Comparison of ENCODE assay signal across 8 cellular contexts in the genomic region with DNA sequence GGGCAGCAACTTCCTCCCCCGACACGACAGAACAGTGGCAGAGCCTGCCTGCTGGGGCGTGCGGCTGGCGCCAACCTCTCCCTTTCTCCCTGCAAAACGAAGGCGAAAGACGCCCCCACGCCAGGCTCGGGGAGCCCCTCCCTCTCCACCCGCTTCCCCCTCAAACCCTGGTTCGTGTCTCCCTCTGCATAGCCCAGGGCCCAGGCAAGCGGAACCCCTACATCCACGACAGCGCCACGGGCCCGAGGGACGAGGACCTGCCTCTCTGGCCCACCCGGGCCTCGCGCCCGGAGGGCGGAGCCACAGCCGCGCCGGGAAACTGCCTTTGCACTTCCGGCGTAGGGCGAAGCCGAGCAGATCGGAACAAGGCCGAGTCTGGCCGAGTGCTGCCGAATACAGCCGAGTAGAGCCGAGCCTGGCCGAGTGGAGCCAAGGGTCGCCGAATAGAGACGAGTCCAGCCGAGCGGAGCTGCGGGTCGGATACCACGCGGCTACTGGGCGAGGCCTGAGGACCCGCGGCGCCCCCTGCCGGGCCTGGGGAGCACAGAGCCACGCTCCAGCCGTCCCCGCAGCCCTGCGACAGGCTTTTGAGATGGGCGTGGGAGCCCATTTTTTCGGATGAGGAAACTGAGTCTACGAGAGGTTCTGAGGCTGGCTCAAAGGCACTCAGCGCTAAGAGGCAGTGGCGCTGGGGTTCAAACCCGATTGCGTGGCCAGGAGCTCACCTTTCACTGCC. TPM values are rescaled to one million over a fixed set of nuclear protein-coding genes. Genes with fewer than 3 reads are reported as not detected.
DNase-seq lines count a peak whose midpoint lies in the region; ATAC-seq and TF ChIP-seq lines count a peak whose summit lies in the region.

No MANE protein-coding gene starts in this region.

- peaks cover 0 to 44% of the 10 kb centered on the region in 2 donors for H3K4me1 ChIP-seq in right atrium auricular region
- H3K4me1 ChIP-seq in psoas muscle = peaks cover 27% of the 10 kb centered on the region
- H3K4me1 ChIP-seq in uterus = peaks cover 20% of the 10 kb centered on the region in 2 donors

- H3K27ac Mint-ChIP-seq in T-helper 1 cell treated with Interleukin-12 subunit alpha and Interleukin-12 subunit beta and Interleukin-4 antibody, amounts not matched to agents 30 μg/mL and 1 μg/mL, for 36 hours = peak overlapping the region; percentile 91

- H3K4me3 ChIP-seq in right atrium auricular region (peak overlapping the region; percentile 41 to 70), psoas muscle (peak overlapping the region; percentile 86), uterus (peak overlapping the region; percentile 64 to 69)

- peak; percentile 99 for TF ChIP-seq POLR2A in uterus (IDR thresholded peaks at IDR 0.05)

- H3K36me3 Mint-ChIP-seq in T-helper 1 cell treated with Interleukin-12 subunit alpha and Interleukin-12 subunit beta and Interleukin-4 antibody, amounts not matched to agents 30 μg/mL and 1 μg/mL, for 36 hours (ENCODE audit: low read depth) = no peaks in the 10 kb centered on the region

- DNase-seq in GM13977 (ENCODE audit: low spot score) (peak; percentile 100), NCI-H146 treated with DMSO at 0.1 percent for 48 hours (lab: John Stamatoyannopoulos, UW; ENCODE audit: unreplicated experiment) (peak; percentile 63), anterior cingulate cortex (lab: John Stamatoyannopoulos, UW) (peak; percentile 86 to 100 (median 97)), right atrium auricular region (ENCODE audit: low spot score) (peak; percentile 99), psoas muscle (peak; percentile 98 to 99), uterus (peak; percentile 98 to 100)

- intact Hi-C loops in psoas muscle (cut with DNase I) (loop anchor here (2.0 kb wide), 2 partner anchors 30 to 122 kb away; no protein-coding TSS in a partner anchor), uterus (cut with DNase I; ENCODE audit: low total_unique reads) (no loop called here)

- in situ Hi-C loops in GM13977 (cut with MboI; ENCODE audit: low pct_unique_long_range_greater_than_20kb, low sequenced_read_pairs, unreplicated experiment) = no loop called here

- H3K9me3 Mint-ChIP-seq in T-helper 1 cell treated with Interleukin-12 subunit alpha and Interleukin-12 subunit beta and Interleukin-4 antibody, amounts not matched to agents 30 μg/mL and 1 μg/mL, for 36 hours = no peaks in the 10 kb centered on the region

- peak overlapping the region; percentile 84 for H3K4me3 Mint-ChIP-seq in T-helper 1 cell treated with Interleukin-12 subunit alpha and Interleukin-12 subunit beta and Interleukin-4 antibody, amounts not matched to agents 30 μg/mL and 1 μg/mL, for 36 hours

- H3K9me3 ChIP-seq in right atrium auricular region = no peaks in the 10 kb centered on the region
- no peaks in the 10 kb centered on the region for H3K9me3 ChIP-seq in psoas muscle
- H3K9me3 ChIP-seq in uterus = no peaks in the 10 kb centered on the region

- H3K36me3 ChIP-seq in right atrium auricular region (no peaks in the 10 kb centered on the region), psoas muscle (ENCODE audit: insufficient read depth in 1 of 2, low read depth in 1 of 2) (no peaks in the 10 kb centered on the region), uterus (no peaks in the 10 kb centered on the region)

- ATAC-seq in HG02884 (IDR thresholded peaks at IDR 0.05; ENCODE audit: unreplicated experiment) (peak; percentile 88), psoas muscle (peak; percentile 84 to 89 (median 87))

- H3K4me1 Mint-ChIP-seq in T-helper 1 cell treated with Interleukin-12 subunit alpha and Interleukin-12 subunit beta and Interleukin-4 antibody, amounts not matched to agents 30 μg/mL and 1 μg/mL, for 36 hours (ENCODE audit: low read depth) = peaks cover 24% of the 10 kb centered on the region

- peak overlapping the region; percentile 96 to 98 for H3K27ac ChIP-seq in right atrium auricular region
- peak overlapping the region; percentile 98 for H3K27ac ChIP-seq in psoas muscle
- H3K27ac ChIP-seq in uterus = peak overlapping the region; percentile 96 to 97

- H3K27me3 ChIP-seq in right atrium auricular region (no peaks in the 10 kb centered on the region), psoas muscle (ENCODE audit: insufficient read depth in 3 of 3, low read length in 2 of 3) (no peaks in the 10 kb centered on the region), uterus (no peaks in the 10 kb centered on the region)

- TF ChIP-seq CTCF in GM13977 (IDR thresholded peaks at IDR 0.05; ENCODE audit: extremely low read depth, insufficient read depth, missing control alignments) (peak; percentile 91), right atrium auricular region (IDR thresholded peaks at IDR 0.05) (peak; percentile 91 to 95), psoas muscle (IDR thresholded peaks at IDR 0.05) (peak; percentile 94), uterus (IDR thresholded peaks at IDR 0.05) (peak; percentile 90 to 100 (median 98))

- no peaks in the 10 kb centered on the region for H3K27me3 Mint-ChIP-seq in T-helper 1 cell treated with Interleukin-12 subunit alpha and Interleukin-12 subunit beta and Interleukin-4 antibody, amounts not matched to agents 30 μg/mL and 1 μg/mL, for 36 hours (ENCODE audit: low read depth)

- WGBS in psoas muscle, 3 donors = 1 to 2% (median 2%) methylated on average over 57 to 62 of the region's 62 CpGs

RNA-seq across cellular contexts. Expression of a gene that starts 11.2 kb away (rescaled TPM):
- total RNA-seq in right atrium auricular region (1 to 10 TPM; 1.6 to 2.2 TPM), psoas muscle (1 to 10 TPM in 3 of 4 donors, under 1 TPM in 1; 0.75 to 8.2 (median 1.0) TPM), uterus (10 to 100 TPM in 1 of 4 donors, 1 to 10 TPM in 2, under 1 TPM in 1; 0.29 to 16.0 (median 3.1) TPM)
- polyA plus RNA-seq in psoas muscle = 1 to 10 TPM in 2 of 3 donors, under 1 TPM in 1; 0.66 to 1.8 (median 1.1) TPM

RNA-seq across cellular contexts. Expression of a gene that starts 13.0 kb away (rescaled TPM):
- total RNA-seq in right atrium auricular region (not detected), psoas muscle (not detected), uterus (1 to 10 TPM in 2 of 4 donors, under 1 TPM in 1, not detected in 1; under 0.01 to 5.8 (median 3.1) TPM)
- polyA plus RNA-seq in psoas muscle = under 1 TPM in 1 of 3 donors, not detected in 2; 0.01 TPM

RNA-seq across cellular contexts. Expression of a gene that starts 44.8 kb away (rescaled TPM):
- total RNA-seq in right atrium auricular region (10 to 100 TPM in 1 of 2 donors, 1 to 10 TPM in 1; 2.9 to 10.3 TPM), psoas muscle (1 to 10 TPM; 2.3 to 5.0 (median 3.0) TPM), uterus (1 to 10 TPM; 2.4 to 6.7 (median 4.5) TPM)
- polyA plus RNA-seq in psoas muscle = 1 to 10 TPM in 2 of 3 donors, under 1 TPM in 1; 0.90 to 1.8 (median 1.5) TPM

RNA-seq across cellular contexts. Expression of a gene that starts 49.6 kb away (rescaled TPM):
- total RNA-seq in right atrium auricular region (1 to 10 TPM in 1 of 2 donors, under 1 TPM in 1; 0.94 to 1.0 TPM), psoas muscle (1 to 10 TPM in 1 of 4 donors, under 1 TPM in 3; 0.54 to 1.5 (median 0.77) TPM), uterus (1 to 10 TPM in 1 of 4 donors, under 1 TPM in 1, not detected in 2; 0.48 to 1.6 TPM)
- under 1 TPM; 0.07 to 0.10 (median 0.10) TPM for polyA plus RNA-seq in psoas muscle

Comparison
In these comparisons a context has a peak if more than half of its experiments do, and no peak if none do; other contexts are left out.
1. Peak in every context shown above with its lines: DNase-seq, ATAC-seq, H3K4me3 ChIP-seq and H3K27ac ChIP-seq.